14 cellular contexts compared by ENCODE assay signal in the genomic region with DNA sequence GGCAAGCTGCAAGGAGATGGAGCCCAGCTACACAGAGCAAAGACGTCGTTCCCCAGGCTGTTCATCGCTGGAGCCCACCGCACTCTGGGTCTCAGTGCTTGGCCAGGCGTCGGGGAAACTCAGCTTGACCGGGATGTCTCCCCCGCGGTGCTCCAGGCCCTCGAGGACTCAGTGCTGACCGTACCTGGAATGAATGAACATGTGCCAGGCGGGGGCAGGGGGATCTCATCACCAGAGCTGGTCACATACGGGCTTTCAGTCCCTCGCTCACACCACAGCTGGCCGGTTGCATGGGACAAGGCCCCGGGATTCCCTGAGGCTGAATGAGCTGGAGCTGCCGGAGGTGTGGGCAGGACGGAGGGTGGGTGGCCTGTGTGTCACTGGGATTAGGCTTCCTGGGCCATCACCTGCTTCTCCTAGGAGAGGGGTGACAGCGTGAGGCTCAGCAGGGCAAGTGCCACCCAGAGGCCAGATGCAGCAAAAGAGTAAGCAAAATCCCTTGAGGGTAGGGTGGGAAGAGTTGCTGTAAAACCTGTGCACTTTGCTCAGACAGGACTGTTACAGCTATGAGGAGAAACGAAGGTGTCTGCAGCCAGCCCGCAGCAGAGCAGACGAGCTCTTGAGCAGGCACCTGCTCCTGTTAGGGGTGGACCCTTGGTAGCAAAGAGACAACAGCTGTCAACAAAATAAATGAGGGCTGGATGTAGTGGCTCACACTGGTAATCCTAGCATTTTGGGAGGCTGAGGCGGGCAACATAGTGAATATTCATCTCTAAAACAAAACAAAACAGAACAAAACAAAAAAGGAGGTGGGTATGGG.
DNase-seq lines count a peak whose midpoint lies in the region; ATAC-seq, FAIRE-seq and TF ChIP-seq lines count a peak whose summit lies in the region.
"Had no signal": no experiment of that assay in that cellular context is flagged by ENCODE, and none has a peak within 500 bp of the region (broad histone marks: within the 10 kb centered on the region; RNA-seq: fewer than 3 reads in every experiment).

No MANE protein-coding gene starts in this region.

- H3K9ac ChIP-seq in K562 (ENCODE audit: insufficient read depth in 1 of 2, low read depth in 2 of 2, low read length in 2 of 2) = no peak overlapping the region

- no peaks in the 10 kb centered on the region for H3K79me2 ChIP-seq in K562 (ENCODE audit: control insufficient read depth, insufficient read depth, low read length)

- peak; percentile 21 for TF ChIP-seq CTCF in D721Med (IDR thresholded peaks at IDR 0.05; ENCODE audit: insufficient read depth, missing control alignments)
- TF ChIP-seq CTCF in GM12873 (IDR thresholded peaks at IDR 0.05; ENCODE audit: insufficient read depth, low read depth, low read length, missing control alignments) = peak; percentile 20
- no peak for TF ChIP-seq CTCF in K562 (IDR thresholded peaks at IDR 0.05 in 2 of 3, conservative IDR thresholded peaks at IDR 0.05 in 1 of 3; ENCODE audit: insufficient read depth in 2 of 3, low read depth in 1 of 3, low read length in 3 of 3)
- no peak for TF ChIP-seq CTCF in esophagus muscularis mucosa (IDR thresholded peaks at IDR 0.05)

- H3K27me3 ChIP-seq in K562 (ENCODE audit: control insufficient read depth in 2 of 2, insufficient read depth in 2 of 2, low read length in 2 of 2) (peaks cover 30 to 90% of the 10 kb centered on the region in 2 experiments; a peak in 4 of 5 replicates), esophagus muscularis mucosa (peaks cover 0 to 98% (median 7%) of the 10 kb centered on the region in 4 donors)
- H3K27me3 ChIP-seq: MG63, ovary, thyroid gland had no signal

- no peak for TF ChIP-seq EP300 in K562 (IDR thresholded peaks at IDR 0.05; ENCODE audit: low read length)
- TF ChIP-seq EP300 in esophagus muscularis mucosa (IDR thresholded peaks at IDR 0.05) = no peak

- no peak for DNase-seq in D721Med (ENCODE audit: insufficient read length, low spot score)
- DNase-seq in NCI-H2171 (lab: John Stamatoyannopoulos, UW) = peak; percentile 99
- no peak for DNase-seq in K562 (ENCODE audit: extremely low read depth in 1 of 4, low spot score in 3 of 4)
- DNase-seq in esophagus muscularis mucosa (ENCODE audit: extremely low spot score) = no peak
- no peak for DNase-seq in activated CD4-positive, alpha-beta T cell treated with anti-CD3 and anti-CD28 coated beads, Interleukin-2, amount 50 U/mL, for 4 hours
- no peak for DNase-seq in G401 (ENCODE audit: low spot score)
- DNase-seq: activated CD4-positive, alpha-beta T cell treated with anti-CD3 and anti-CD28 coated beads, Interleukin-2, amount 10 ng/mL, durations not matched to agents 7 days and 5 days; CD4-positive, alpha-beta T cell; ovary had no signal

- intact Hi-C loops in K562 (cut with micrococcal nuclease) (no loop called here), esophagus muscularis mucosa (cut with DNase I) (no loop called here)

- H3K9me3 ChIP-seq in K562 (replicated peaks; ENCODE audit: control insufficient read depth, insufficient read depth, low read depth, low read length) = no peaks in the 10 kb centered on the region
- H3K9me3 ChIP-seq in esophagus muscularis mucosa = no peaks in the 10 kb centered on the region
- H3K9me3 ChIP-seq: MG63, ovary, thyroid gland had no signal

- POLR2A ChIA-PET in K562 (lab: Yijun Ruan, JAX) = no interaction called here

- no peak for TF ChIP-seq RAD21 in K562 (CRISPR knock-in tag; conservative IDR thresholded peaks at IDR 0.05 in 1 of 2, IDR thresholded peaks at IDR 0.05 in 1 of 2)

- H3K4me1 ChIP-seq in K562 (replicated peaks in 1 of 2; ENCODE audit: control insufficient read depth in 2 of 2, insufficient read depth in 2 of 2, low read length in 2 of 2) (no peaks in the 10 kb centered on the region; a peak in 1 of 5 replicates), esophagus muscularis mucosa (peaks cover 0 to 9% (median 2%) of the 10 kb centered on the region in 4 donors)
- H3K4me1 ChIP-seq: thyroid gland had no signal

- BruUV-seq in K562 (replicated peaks; lab: Mats Ljungman, UMichigan) = no TSS peak

- WGBS in K562 (ENCODE audit: insufficient coverage, low coverage, missing lambda C conversion rate) = 0% methylated on average over 23 of the region's 23 CpGs
- WGBS in esophagus muscularis mucosa = 66% methylated on average over 10 of the region's 23 CpGs

- H3K36me3 ChIP-seq in K562 (ENCODE audit: control insufficient read depth, insufficient read depth, low read length) = no peaks in the 10 kb centered on the region
- H3K36me3 ChIP-seq in esophagus muscularis mucosa = no peaks in the 10 kb centered on the region
- H3K36me3 ChIP-seq: MG63, ovary, thyroid gland had no signal

- in situ Hi-C loops in K562 (cut with MboI) = no loop called here
- in situ Hi-C loops in G401 (cut with HindIII; ENCODE audit: low sequenced_read_pairs) = no loop called here

- H3K27ac ChIP-seq in K562 (ENCODE audit: extremely low read depth, low read depth, low read length) (no peak overlapping the region), esophagus muscularis mucosa (replicated peaks in 1 of 4) (no peak overlapping the region)
- H3K27ac ChIP-seq: HL-60, ovary, thyroid gland had no signal

- peaks cover 10% of the 10 kb centered on the region for H4K20me1 ChIP-seq in K562 (replicated peaks; ENCODE audit: control insufficient read depth, insufficient read depth, low read length)

- TF ChIP-seq POLR2A in K562 (conservative IDR thresholded peaks at IDR 0.05) = no peak
- TF ChIP-seq POLR2A in esophagus muscularis mucosa (IDR thresholded peaks at IDR 0.05; ENCODE audit: low read depth) = no peak

- H2AFZ ChIP-seq in K562 (ENCODE audit: low read depth, low read length) = no peak overlapping the region

- CTCF ChIA-PET in K562 (lab: Yijun Ruan, JAX; ENCODE audit: low intra/inter-chr PET ratio) = no interaction called here

- no peak overlapping the region for H3K4me3 ChIP-seq in K562
- no peak overlapping the region for H3K4me3 ChIP-seq in esophagus muscularis mucosa
- H3K4me3 ChIP-seq: MG63, ovary, thyroid gland had no signal

- FAIRE-seq in D721Med (lab: Jason Lieb, UNC) (no peak), K562 (lab: Jason Lieb, UNC) (no peak)

- no peaks in the 10 kb centered on the region for H3K9me1 ChIP-seq in K562 (ENCODE audit: control insufficient read depth, insufficient read depth, low read length)

- no peak overlapping the region for H3K4me2 ChIP-seq in K562 (ENCODE audit: insufficient read depth, low read length)

- ATAC-seq in K562 = peak; percentile 58
- no peak for ATAC-seq in GM21717 (IDR thresholded peaks at IDR 0.05; ENCODE audit: unreplicated experiment)

TF ChIP-seq in K562, 482 proteins besides CTCF, POLR2A, EP300 and RAD21:
- TF ChIP-seq ZFP36 (IDR thresholded peaks at IDR 0.05; ENCODE audit: low read depth, low read length, partially characterized antibody) = no peak
- TF ChIP-seq KLF1 (tag; IDR thresholded peaks at IDR 0.05) = no peak
- TF ChIP-seq NR3C1 (CRISPR knock-in tag; IDR thresholded peaks at IDR 0.05) = no peak
- no peak for TF ChIP-seq HDAC2 (IDR thresholded peaks at IDR 0.05)
- TF ChIP-seq BRD4 (IDR thresholded peaks at IDR 0.05) = no peak
TF ChIP-seq in K562: peak in this region for 0.

Comparison
In these comparisons a context has a peak if more than half of its experiments do, and no peak if none do; other contexts are left out.
1. CTCF ChIP-seq: peak in D721Med (single experiment) and GM12873 (single experiment); none in K562 (0 of 3) and esophagus muscularis mucosa (0 of 3).